ENCODE assay signal across 8 cellular contexts in genomic region chr17:412211-413015, GRCh38. TPM values are rescaled to one million over a fixed set of nuclear protein-coding genes. Genes with fewer than 3 reads are reported as not detected.
DNase-seq lines count a peak whose midpoint lies in the region; ATAC-seq, FAIRE-seq and TF ChIP-seq lines count a peak whose summit lies in the region.

No MANE protein-coding gene starts in this region.

- POLR2A ChIA-PET in activated CD4-positive, alpha-beta memory T cell treated with anti-CD3 and anti-CD28 coated beads, Interleukin-2, amount 10 ng/mL, durations not matched to agents 7 days and 5 days (lab: Charles Lee) = interaction anchor here (0.9 to 2.1 kb wide), 11 partner anchors 29 to 370 kb away, joined by 3 to 13 read pairs (median 4); partner anchors contain the start of genes GLOD4, MRM3 and VPS53

- FAIRE-seq in GM12892 (lab: Jason Lieb, UNC) = peak; percentile 84
- peak; percentile 65 for FAIRE-seq in endometrium (lab: Jason Lieb, UNC)

- H3K36me3 Mint-ChIP-seq in activated CD4-positive, alpha-beta memory T cell treated with anti-CD3 and anti-CD28 coated beads, Interleukin-2, amount 10 ng/mL, durations not matched to agents 7 days and 5 days (ENCODE audit: low read depth) = peaks cover 58% of the 10 kb centered on the region
- H3K36me3 Mint-ChIP-seq in natural killer cell treated with Interleukin-12 subunit alpha and Interleukin-12 subunit beta and Interleukin-15 and Interleukin-18, amount 100 ng/mL, for 72 hours = peaks cover 18% of the 10 kb centered on the region

- DNase-seq in AG08396 (ENCODE audit: low spot score) (peak; percentile 64), GM12892 (ENCODE audit: insufficient read length) (no peak), NCI-H69 (lab: John Stamatoyannopoulos, UW) (peak; percentile 41), OCI-M2 (lab: John Stamatoyannopoulos, UW; ENCODE audit: unreplicated experiment) (no peak)
- DNase-seq in activated CD4-positive, alpha-beta memory T cell treated with anti-CD3 and anti-CD28 coated beads, Interleukin-2, amount 10 ng/mL, durations not matched to agents 7 days and 5 days = peak; percentile 76
- DNase-seq in natural killer cell treated with Interleukin-12 subunit alpha and Interleukin-12 subunit beta and Interleukin-15 and Interleukin-18, amount 100 ng/mL, for 72 hours (ENCODE audit: low spot score) = no peak

- ATAC-seq in natural killer cell treated with Interleukin-12 subunit alpha and Interleukin-12 subunit beta and Interleukin-15 and Interleukin-18, amount 100 ng/mL, for 72 hours = no peak
- no peak for ATAC-seq in GM19452 (IDR thresholded peaks at IDR 0.05; ENCODE audit: unreplicated experiment)

- TF ChIP-seq POLR2A in GM12892 (IDR thresholded peaks at IDR 0.05; ENCODE audit: low read depth, low read length) = no peak

- peaks cover 3% of the 10 kb centered on the region for H3K27me3 Mint-ChIP-seq in activated CD4-positive, alpha-beta memory T cell treated with anti-CD3 and anti-CD28 coated beads, Interleukin-2, amount 10 ng/mL, durations not matched to agents 7 days and 5 days
- no peaks in the 10 kb centered on the region for H3K27me3 Mint-ChIP-seq in natural killer cell treated with Interleukin-12 subunit alpha and Interleukin-12 subunit beta and Interleukin-15 and Interleukin-18, amount 100 ng/mL, for 72 hours

- peak overlapping the region; percentile 80 for H3K4me3 Mint-ChIP-seq in activated CD4-positive, alpha-beta memory T cell treated with anti-CD3 and anti-CD28 coated beads, Interleukin-2, amount 10 ng/mL, durations not matched to agents 7 days and 5 days
- H3K4me3 Mint-ChIP-seq in natural killer cell treated with Interleukin-12 subunit alpha and Interleukin-12 subunit beta and Interleukin-15 and Interleukin-18, amount 100 ng/mL, for 72 hours = peak overlapping the region; percentile 98

- no peaks in the 10 kb centered on the region for H3K9me3 Mint-ChIP-seq in activated CD4-positive, alpha-beta memory T cell treated with anti-CD3 and anti-CD28 coated beads, Interleukin-2, amount 10 ng/mL, durations not matched to agents 7 days and 5 days
- H3K9me3 Mint-ChIP-seq in natural killer cell treated with Interleukin-12 subunit alpha and Interleukin-12 subunit beta and Interleukin-15 and Interleukin-18, amount 100 ng/mL, for 72 hours = no peaks in the 10 kb centered on the region

- H3K4me1 Mint-ChIP-seq in activated CD4-positive, alpha-beta memory T cell treated with anti-CD3 and anti-CD28 coated beads, Interleukin-2, amount 10 ng/mL, durations not matched to agents 7 days and 5 days = peaks cover 79% of the 10 kb centered on the region
- H3K4me1 Mint-ChIP-seq in natural killer cell treated with Interleukin-12 subunit alpha and Interleukin-12 subunit beta and Interleukin-15 and Interleukin-18, amount 100 ng/mL, for 72 hours (ENCODE audit: low read depth in 2 of 2) = peaks cover 67 to 76% of the 10 kb centered on the region in 2 donors

- CTCF ChIA-PET in activated CD4-positive, alpha-beta memory T cell treated with anti-CD3 and anti-CD28 coated beads, Interleukin-2, amount 10 ng/mL, durations not matched to agents 7 days and 5 days (lab: Charles Lee) = interaction anchor here (0.6 to 2.4 kb wide), 59 partner anchors 9 to 1418 kb away, joined by 3 to 174 read pairs (median 4); partner anchors contain the start of genes GEMIN4, GLOD4, MRM3 and TIMM22

- peak overlapping the region; percentile 85 for H3K27ac Mint-ChIP-seq in activated CD4-positive, alpha-beta memory T cell treated with anti-CD3 and anti-CD28 coated beads, Interleukin-2, amount 10 ng/mL, durations not matched to agents 7 days and 5 days
- H3K27ac Mint-ChIP-seq in natural killer cell treated with Interleukin-12 subunit alpha and Interleukin-12 subunit beta and Interleukin-15 and Interleukin-18, amount 100 ng/mL, for 72 hours = peak overlapping the region; percentile 93 to 97

RNA-seq across cellular contexts. Expression of gene RFLNB, which starts 33.3 kb away (rescaled TPM):
- polyA plus RNA-seq in GM12892 (2012; ENCODE audit: missing spikeins) = 3.9 TPM
- 10 to 100 TPM; 85.5 to 85.6 TPM for total RNA-seq in activated CD4-positive, alpha-beta memory T cell treated with anti-CD3 and anti-CD28 coated beads, Interleukin-2, amount 10 ng/mL, durations not matched to agents 7 days and 5 days
- 100 to 1,000 TPM; 122 to 192 TPM for total RNA-seq in natural killer cell treated with Interleukin-12 subunit alpha and Interleukin-12 subunit beta and Interleukin-15 and Interleukin-18, amount 100 ng/mL, for 72 hours

RNA-seq across cellular contexts. Expression of gene RPH3AL, which starts 59.8 kb away (rescaled TPM):
- polyA plus RNA-seq in GM12892 (2012; ENCODE audit: missing spikeins) = not detected
- total RNA-seq in activated CD4-positive, alpha-beta memory T cell treated with anti-CD3 and anti-CD28 coated beads, Interleukin-2, amount 10 ng/mL, durations not matched to agents 7 days and 5 days = 1 to 10 TPM; 2.5 to 2.8 TPM
- 1 to 10 TPM; 2.6 to 6.8 TPM for total RNA-seq in natural killer cell treated with Interleukin-12 subunit alpha and Interleukin-12 subunit beta and Interleukin-15 and Interleukin-18, amount 100 ng/mL, for 72 hours

Comparison
In these comparisons a context has a peak if more than half of its experiments do, and no peak if none do; other contexts are left out.
1. DNase-seq: peak in AG08396 (single experiment), NCI-H69 (single experiment) and activated CD4-positive, alpha-beta memory T cell treated with anti-CD3 and anti-CD28 coated beads, Interleukin-2, amount 10 ng/mL, durations not matched to agents 7 days and 5 days (single experiment); none in GM12892 (single experiment), natural killer cell treated with Interleukin-12 subunit alpha and Interleukin-12 subunit beta and Interleukin-15 and Interleukin-18, amount 100 ng/mL, for 72 hours (single experiment) and OCI-M2 (single experiment).